ENCODE assay signal across 8 cellular contexts in genomic region chrX:48695925-48696300, GRCh38. TPM values are rescaled to one million over a fixed set of nuclear protein-coding genes. Genes with fewer than 3 reads are reported as not detected.
DNase-seq lines count a peak whose midpoint lies in the region; ATAC-seq and TF ChIP-seq lines count a peak whose summit lies in the region.

No MANE protein-coding gene starts in this region.

- H3K4me1 ChIP-seq in CD8-positive, alpha-beta memory T cell (ENCODE audit: insufficient read depth, low read length), result peaks cover 12% of the 10 kb centered on the region
- H3K4me1 ChIP-seq in thymus (ENCODE audit: control insufficient read depth, insufficient read depth, low read length), result peaks cover 2% of the 10 kb centered on the region

- H3K27me3 ChIP-seq in CD8-positive, alpha-beta memory T cell (ENCODE audit: insufficient read depth, low read length, poor library complexity, severe bottlenecking), result no peaks in the 10 kb centered on the region
- H3K27me3 ChIP-seq in thymus (ENCODE audit: control insufficient read depth, insufficient read depth), result no peaks in the 10 kb centered on the region

- H3K27me3 Mint-ChIP-seq in CD8-positive, alpha-beta memory T cell, result peaks cover 0 to 4% of the 10 kb centered on the region in 2 donors

- WGBS in thymus, result 12% methylated on average over 8 of the region's 8 CpGs

- H3K9me3 Mint-ChIP-seq in CD8-positive, alpha-beta memory T cell, result no peaks in the 10 kb centered on the region

- POLR2A ChIA-PET in CD8-positive, alpha-beta memory T cell (lab: Charles Lee), result interaction anchor here (1.0 to 3.5 kb wide), 6 partner anchors 12 to 202 kb away, joined by 3 to 16 read pairs (median 6); partner anchors contain the start of genes HDAC6, PQBP1, TIMM17B and WAS

- no peaks in the 10 kb centered on the region for H3K9me3 ChIP-seq in CD8-positive, alpha-beta memory T cell (ENCODE audit: low read length)
- H3K9me3 ChIP-seq in thymus (ENCODE audit: control insufficient read depth), result no peaks in the 10 kb centered on the region

- H3K4me3 Mint-ChIP-seq in CD8-positive, alpha-beta memory T cell, result peak overlapping the region; percentile 83 to 93 (median 88)

- H3K27ac ChIP-seq in CD8-positive, alpha-beta memory T cell (ENCODE audit: low read depth, low read length), result peak overlapping the region; percentile 87
- H3K27ac ChIP-seq in thymus (ENCODE audit: low read depth), result peak overlapping the region; percentile 84

- no peaks in the 10 kb centered on the region for H3K36me3 ChIP-seq in CD8-positive, alpha-beta memory T cell (ENCODE audit: insufficient read depth, low read length)
- H3K36me3 ChIP-seq in thymus (ENCODE audit: control insufficient read depth, insufficient read depth), result peaks cover 18% of the 10 kb centered on the region

- H3K4me3 ChIP-seq in CD8-positive, alpha-beta memory T cell (ENCODE audit: low read length), result peak overlapping the region; percentile 80
- H3K4me3 ChIP-seq in astrocyte of the spinal cord (ENCODE audit: low read depth, low read length) (peak overlapping the region; percentile 53), thymus (ENCODE audit: low read length) (peak overlapping the region; percentile 72)

- DNase-seq in CD8-positive, alpha-beta memory T cell, result no peak
- DNase-seq in astrocyte of the spinal cord (ENCODE audit: low read depth, low spot score) (no peak), left lobe of liver (ENCODE audit: low spot score) (no peak), NCI-H1105 (lab: John Stamatoyannopoulos, UW) (no peak), NCI-H510A (lab: John Stamatoyannopoulos, UW) (no peak)

- no peak for TF ChIP-seq CTCF in astrocyte of the spinal cord (IDR thresholded peaks at IDR 0.05; ENCODE audit: low read depth, low read length)

- H3K4me1 Mint-ChIP-seq in CD8-positive, alpha-beta memory T cell, result peaks cover 24 to 39% (median 31%) of the 10 kb centered on the region in 3 donors

- in situ Hi-C loops in astrocyte of the spinal cord (cut with HindIII; ENCODE audit: low sequenced_read_pairs), result no loop called here

- H3K36me3 Mint-ChIP-seq in CD8-positive, alpha-beta memory T cell, result peaks cover 0 to 31% (median 4%) of the 10 kb centered on the region in 3 donors

- ATAC-seq in HG03196 (IDR thresholded peaks at IDR 0.05; ENCODE audit: unreplicated experiment), result peak; percentile 5
- ATAC-seq in left lobe of liver, result peak; percentile 35
- no peak for ATAC-seq in GM18870 (IDR thresholded peaks at IDR 0.05; ENCODE audit: unreplicated experiment)

- CTCF ChIA-PET in CD8-positive, alpha-beta memory T cell (lab: Charles Lee), result interaction anchor here (1.6 kb wide), 1 partner anchor 13 kb away, joined by 4 read pairs; no protein-coding TSS in a partner anchor

- peak overlapping the region; percentile 86 to 98 (median 96) for H3K27ac Mint-ChIP-seq in CD8-positive, alpha-beta memory T cell

RNA-seq across cellular contexts. Expression of gene SUV39H1, which starts 0.6 kb away (rescaled TPM):
- 10 to 100 TPM; 32.1 to 33.2 TPM for total RNA-seq in CD8-positive, alpha-beta memory T cell
- 17.2 TPM for polyA plus RNA-seq in CD8-positive, alpha-beta memory T cell
- total RNA-seq in left lobe of liver, result 4.3 TPM
- 5.0 TPM for polyA plus RNA-seq in thymus

RNA-seq across cellular contexts. Expression of gene WAS, which starts 12.3 kb away (rescaled TPM):
- total RNA-seq in CD8-positive, alpha-beta memory T cell, result 10 to 100 TPM; 81.9 to 84.0 TPM
- 33.5 TPM for polyA plus RNA-seq in CD8-positive, alpha-beta memory T cell
- 3.2 TPM for total RNA-seq in left lobe of liver
- 40.1 TPM for polyA plus RNA-seq in thymus

Comparison
In these comparisons a context has a peak if more than half of its experiments do, and no peak if none do; other contexts are left out.
1. RNA of gene WAS, which starts 12.3 kb away (total RNA-seq): 81.9 to 84.0 TPM in CD8-positive, alpha-beta memory T cell; 3.2 TPM in left lobe of liver (single experiment); every median in the first group is over 10 times any median in the second.
2. Peak in every context shown above with its lines, with median percentiles within 50 percentile points of each other: H3K4me3 ChIP-seq.